Comparison of ENCODE assay signal across 14 cellular contexts in the genomic region with DNA sequence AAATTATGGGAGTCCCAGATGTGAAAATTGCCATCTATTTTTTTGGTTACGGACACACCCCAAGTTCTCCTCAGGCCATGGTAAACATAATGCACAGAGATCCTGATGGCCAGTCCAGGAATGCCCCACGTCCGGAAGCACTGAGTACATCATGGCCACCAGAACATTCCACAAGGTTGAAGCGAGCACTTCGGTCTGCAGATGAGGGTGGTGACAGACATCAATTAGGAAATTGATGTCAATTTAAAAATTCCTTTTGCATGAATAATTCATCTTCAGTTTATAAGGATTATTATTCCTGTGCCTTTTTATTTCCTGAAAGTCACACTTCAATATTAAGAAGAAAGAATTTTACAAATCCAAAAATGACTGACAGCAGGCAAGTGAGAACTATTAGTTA.
"Had no signal": no experiment of that assay in that cellular context is flagged by ENCODE, and none has a peak within 500 bp of the region (broad histone marks: within the 10 kb centered on the region; RNA-seq: fewer than 3 reads in every experiment).

No MANE protein-coding gene starts in this region.

- H3K27ac ChIP-seq: neutrophil, sigmoid colon, upper lobe of left lung had no signal

- H3K27me3 ChIP-seq: sigmoid colon, upper lobe of left lung had no signal

- H3K4me3 ChIP-seq: lung, sigmoid colon, upper lobe of left lung had no signal

- DNase-seq: activated gamma-delta T cell; activated T-cell treated with anti-CD3 and anti-CD28 coated beads, Interleukin-2, amount 50 U/mL, for 1 hour; anterior cingulate cortex; hippocampal formation; naive thymus-derived CD4-positive, alpha-beta T cell; sigmoid colon; stimulated activated CD4-positive, alpha-beta T cell treated with anti-CD3 and anti-CD28 coated beads, Interleukin-2, amount 100 ng/mL, for 48 hours; stimulated activated naive CD4-positive, alpha-beta T cell treated with Interleukin-2 at 50 U/mL for 16 hours; T-helper 2 cell; upper lobe of left lung had no signal

- H3K4me3 Mint-ChIP-seq: activated naive CD8-positive, alpha-beta T cell; naive thymus-derived CD4-positive, alpha-beta T cell had no signal

- H3K27ac Mint-ChIP-seq: activated naive CD8-positive, alpha-beta T cell; naive thymus-derived CD4-positive, alpha-beta T cell; progenitor cell of endocrine pancreas had no signal

- H3K9me3 ChIP-seq: neutrophil, sigmoid colon, upper lobe of left lung had no signal

- ATAC-seq: naive thymus-derived CD4-positive, alpha-beta T cell had no signal

- H3K36me3 Mint-ChIP-seq: activated naive CD8-positive, alpha-beta T cell had no signal

- H3K36me3 ChIP-seq: neutrophil, sigmoid colon, upper lobe of left lung had no signal
